In the genomic region with DNA sequence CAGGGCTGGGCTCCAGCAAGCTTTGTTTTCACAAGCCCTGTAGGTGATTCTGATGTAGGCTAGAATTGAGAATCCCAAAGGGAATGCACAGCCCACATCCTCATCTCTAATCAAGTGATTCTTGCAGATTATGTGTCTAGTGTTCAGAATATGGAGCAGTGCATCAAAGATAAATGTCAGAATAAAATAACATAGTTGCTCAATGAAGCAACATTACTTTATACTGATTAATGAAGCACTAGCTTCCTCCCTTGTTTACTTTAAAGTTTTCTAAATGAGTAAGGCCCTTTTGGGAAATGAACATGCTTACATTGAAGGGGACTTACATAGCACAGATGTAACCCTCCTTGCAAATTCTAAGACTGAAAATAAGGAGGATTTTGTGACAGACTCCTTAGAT, we compare ENCODE assay signal across 26 cellular contexts. TPM values are rescaled to one million over a fixed set of nuclear protein-coding genes. Genes with fewer than 3 reads are reported as not detected.
"Had no signal": no experiment of that assay in that cellular context is flagged by ENCODE, and none has a peak within 500 bp of the region (broad histone marks: within the 10 kb centered on the region; RNA-seq: fewer than 3 reads in every experiment).

No MANE protein-coding gene starts in this region.

- H3K4me1 Mint-ChIP-seq: activated CD4-positive, alpha-beta T cell treated with anti-CD3 and anti-CD28 coated beads for 36 hours had no signal

- H3K9me3 Mint-ChIP-seq: activated naive CD4-positive, alpha-beta T cell treated with anti-CD3 and anti-CD28 coated beads, Interleukin-2, amount 50 U/mL, for 72 hours; activated T-helper 2 cell treated with anti-CD3 and anti-CD28 coated beads, Interferon-gamma antibody, Interleukin-2, Interleukin-4, amounts not matched to agents 10 μg/mL and 5 μg/mL and 100 μg/mL, durations not matched to agents 14 hours and 24 hours and 36 hours; immature natural killer cell; mesothelial cell of epicardium; naive B cell; neural crest cell; stimulated activated naive CD8-positive, alpha-beta T cell treated with anti-CD3 and anti-CD28 coated beads, Interleukin-15, Interleukin-2, amounts not matched to agents 100 ng/mL and 50 ng/mL, for 24 hours; type B pancreatic cell had no signal

- ATAC-seq: activated CD4-positive, alpha-beta T cell treated with anti-CD3 and anti-CD28 coated beads for 36 hours; activated CD8-positive, alpha-beta T cell treated with anti-CD3 and anti-CD28 coated beads, Interleukin-2, amount 10 ng/mL, durations not matched to agents 7 days and 5 days; activated naive CD4-positive, alpha-beta T cell treated with anti-CD3 and anti-CD28 coated beads, Interleukin-2, amount 50 U/mL, for 72 hours; right cardiac atrium had no signal

- H3K4me3 Mint-ChIP-seq: activated CD4-positive, alpha-beta T cell treated with anti-CD3 and anti-CD28 coated beads for 36 hours; activated CD8-positive, alpha-beta T cell treated with anti-CD3 and anti-CD28 coated beads, Interleukin-2, amount 10 ng/mL, durations not matched to agents 7 days and 5 days; immature natural killer cell; mesothelial cell of epicardium; naive B cell; neural crest cell; stimulated activated naive CD8-positive, alpha-beta T cell treated with anti-CD3 and anti-CD28 coated beads, Interleukin-15, Interleukin-2, amounts not matched to agents 100 ng/mL and 50 ng/mL, for 24 hours; type B pancreatic cell had no signal

- H3K27ac Mint-ChIP-seq: activated T-helper 2 cell treated with anti-CD3 and anti-CD28 coated beads, Interferon-gamma antibody, Interleukin-2, Interleukin-4, amounts not matched to agents 10 μg/mL and 5 μg/mL and 100 μg/mL, durations not matched to agents 14 hours and 24 hours and 36 hours; mesothelial cell of epicardium; stimulated activated naive CD8-positive, alpha-beta T cell treated with anti-CD3 and anti-CD28 coated beads, Interleukin-15, Interleukin-2, amounts not matched to agents 100 ng/mL and 50 ng/mL, for 24 hours; type B pancreatic cell had no signal

- H3K4me3 ChIP-seq: dorsolateral prefrontal cortex, uterus had no signal

- H3K27ac ChIP-seq: parathyroid adenoma, uterus had no signal

- DNase-seq: activated CD4-positive, alpha-beta T cell treated with anti-CD3 and anti-CD28 coated beads for 36 hours; activated CD4-positive, CD25-positive, alpha-beta regulatory T cell; activated CD8-positive, alpha-beta T cell treated with anti-CD3 and anti-CD28 coated beads, Interleukin-2, amount 10 ng/mL, durations not matched to agents 7 days and 5 days; activated naive CD4-positive, alpha-beta T cell; activated T-cell treated with anti-CD3 and anti-CD28 coated beads for 4 hours; dorsolateral prefrontal cortex; effector memory CD4-positive, alpha-beta T cell; erythroblast; foreskin fibroblast; hypothalamus; immature natural killer cell; naive B cell; nucleus accumbens; right cardiac atrium; stimulated activated CD4-positive, alpha-beta T cell treated with anti-CD3 and anti-CD28 coated beads, Interleukin-2, amount 100 ng/mL, for 48 hours; substantia nigra; T-helper 1 cell; uterus had no signal

- H3K27me3 Mint-ChIP-seq: activated CD4-positive, alpha-beta T cell treated with anti-CD3 and anti-CD28 coated beads for 36 hours; naive B cell; stimulated activated naive CD8-positive, alpha-beta T cell treated with anti-CD3 and anti-CD28 coated beads, Interleukin-15, Interleukin-2, amounts not matched to agents 100 ng/mL and 50 ng/mL, for 24 hours; type B pancreatic cell had no signal

RNA-seq across cellular contexts. Expression of gene NUP210, which starts 39.1 kb away (rescaled TPM):
- total RNA-seq: bronchial epithelial cell had no signal
